ENCODE assay signal across 8 cellular contexts in genomic region chr2:218671077-218671653, GRCh38. TPM values are rescaled to one million over a fixed set of nuclear protein-coding genes. Genes with fewer than 3 reads are reported as not detected.
DNase-seq lines count a peak whose midpoint lies in the region; TF ChIP-seq lines count a peak whose summit lies in the region.

No MANE protein-coding gene starts in this region.

- H3K9me3 ChIP-seq in OCI-LY3 (ENCODE audit: insufficient read depth, low read length) (no peaks in the 10 kb centered on the region), endocrine pancreas (ENCODE audit: control insufficient read depth, low read length) (no peaks in the 10 kb centered on the region), osteoblast (ENCODE audit: low read depth, low read length) (no peaks in the 10 kb centered on the region)

- H3K4me2 ChIP-seq in OCI-LY3 (ENCODE audit: low read length), result peak overlapping the region; percentile 90
- peak overlapping the region; percentile 92 for H3K4me2 ChIP-seq in osteoblast (ENCODE audit: insufficient read depth, low read length)

- DNase-seq in NCI-H748 (lab: John Stamatoyannopoulos, UW; ENCODE audit: unreplicated experiment) (peak; percentile 23), NCI-H748 treated with DMSO at 0.1 percent for 48 hours (lab: John Stamatoyannopoulos, UW) (no peak), osteoblast (ENCODE audit: insufficient read length, low spot score, missing footprints) (peak; percentile 70), NCI-H146 (lab: John Stamatoyannopoulos, UW) (no peak), cerebellar nuclear complex (lab: John Stamatoyannopoulos, UW) (no peak), NCI-H226 (no peak)

- H4K20me1 ChIP-seq in OCI-LY3 (ENCODE audit: insufficient read depth, low read length) (no peaks in the 10 kb centered on the region), osteoblast (ENCODE audit: insufficient read depth, low read length) (peaks cover 18% of the 10 kb centered on the region)

- TF ChIP-seq CTCF in OCI-LY3 (IDR thresholded peaks at IDR 0.05; ENCODE audit: low read depth, low read length), result no peak
- no peak for TF ChIP-seq CTCF in osteoblast (IDR thresholded peaks at IDR 0.05; ENCODE audit: extremely low read depth, low read depth, low read length)

- H3K4me1 ChIP-seq in OCI-LY3 (ENCODE audit: low read length) (peaks cover 11% of the 10 kb centered on the region; the same call in 1 of the 2 replicates), endocrine pancreas (ENCODE audit: control insufficient read depth, insufficient read depth, low read length) (no peaks in the 10 kb centered on the region), osteoblast (ENCODE audit: insufficient read depth, low read length) (peaks cover 15% of the 10 kb centered on the region)

- H3K27me3 ChIP-seq in OCI-LY3 (ENCODE audit: low read depth, low read length), result no peaks in the 10 kb centered on the region
- H3K27me3 ChIP-seq in endocrine pancreas (ENCODE audit: control insufficient read depth, insufficient read depth, low read length), result no peaks in the 10 kb centered on the region
- no peaks in the 10 kb centered on the region for H3K27me3 ChIP-seq in osteoblast (ENCODE audit: insufficient read depth, low read length)

- H3K79me2 ChIP-seq in OCI-LY3 (ENCODE audit: low read length) (peaks cover 12% of the 10 kb centered on the region), osteoblast (ENCODE audit: insufficient read depth, low read length) (peaks cover 53% of the 10 kb centered on the region)

- peak overlapping the region; percentile 95; the same call in 1 of the 2 replicates for H2AFZ ChIP-seq in OCI-LY3 (ENCODE audit: low read depth, low read length)
- peak overlapping the region; percentile 97 for H2AFZ ChIP-seq in osteoblast (ENCODE audit: low read length)

- H3K9ac ChIP-seq in OCI-LY3 (ENCODE audit: low read length) (peak overlapping the region; percentile 72), endocrine pancreas (ENCODE audit: control insufficient read depth, insufficient read depth, low read length) (peak overlapping the region; percentile 82)

- H3K4me3 ChIP-seq in OCI-LY3 (ENCODE audit: low read length) (peak overlapping the region; percentile 92), endocrine pancreas (ENCODE audit: control insufficient read depth, insufficient read depth, low read length) (peak overlapping the region; percentile 82), osteoblast (ENCODE audit: insufficient read depth, low read length) (peak overlapping the region; percentile 84)

- H3K36me3 ChIP-seq in OCI-LY3 (replicated peaks; ENCODE audit: low read depth, low read length), result no peaks in the 10 kb centered on the region
- peaks cover 9% of the 10 kb centered on the region for H3K36me3 ChIP-seq in endocrine pancreas (ENCODE audit: control insufficient read depth, insufficient read depth, low read length)
- peaks cover 42% of the 10 kb centered on the region for H3K36me3 ChIP-seq in osteoblast (ENCODE audit: insufficient read depth, low read length)

- no peak overlapping the region for H3K27ac ChIP-seq in OCI-LY3 (ENCODE audit: low read length)
- peak overlapping the region; percentile 93 for H3K27ac ChIP-seq in osteoblast (ENCODE audit: low read depth, low read length)

RNA-seq across cellular contexts. Expression of gene RNF25, which starts 0.6 kb away (rescaled TPM):
- 32.4 and 41.6 TPM in 2 replicates for total RNA-seq in osteoblast

RNA-seq across cellular contexts. Expression of gene STK36, which starts 0.7 kb away (rescaled TPM):
- total RNA-seq in osteoblast, result 25.7 and 30.6 TPM in 2 replicates

RNA-seq across cellular contexts. Expression of gene BCS1L, which starts 11.7 kb away (rescaled TPM):
- 16.6 and 21.2 TPM in 2 replicates for total RNA-seq in osteoblast

RNA-seq across cellular contexts. Expression of gene ZNF142, which starts 11.7 kb away (rescaled TPM):
- total RNA-seq in osteoblast, result 14.8 and 16.8 TPM in 2 replicates

RNA-seq across cellular contexts. Expression of gene TTLL4, which starts 39.5 kb away (rescaled TPM):
- 13.0 and 15.6 TPM in 2 replicates for total RNA-seq in osteoblast

Comparison
In these comparisons a context has a peak if more than half of its experiments do, and no peak if none do; other contexts are left out.
1. DNase-seq: peak in NCI-H748 (single experiment) and osteoblast (single experiment); none in NCI-H748 treated with DMSO at 0.1 percent for 48 hours (single experiment), NCI-H146 (single experiment), cerebellar nuclear complex (0 of 2) and NCI-H226 (single experiment).
2. Peak in every context shown above with its lines, with median percentiles within 50 percentile points of each other: H3K4me3 ChIP-seq.